1 cellular context compared by ENCODE assay signal in genomic region chr19:52554216-52554971, GRCh38.
TF ChIP-seq lines count a peak whose summit lies in the region.

No MANE protein-coding gene starts in this region.

TF ChIP-seq in HepG2, 621 proteins besides CTCF, POLR2A, EP300 and RAD21:
- TF ChIP-seq ZNF274 (CRISPR knock-in tag; IDR thresholded peaks at IDR 0.05), result peak; percentile 74; the same call in 1 of the 2 replicates
- TF ChIP-seq CEBPB (IDR thresholded peaks at IDR 0.05; ENCODE audit: borderline replicate concordance, low read depth, low read length), result peak; percentile 54; the same call in 1 of the 2 replicates
- TF ChIP-seq IRF9 (CRISPR knock-in tag; IDR thresholded peaks at IDR 0.05; ENCODE audit: borderline replicate concordance), result no peak
- no peak for TF ChIP-seq MATR3 (CRISPR knock-in tag; IDR thresholded peaks at IDR 0.05)
- TF ChIP-seq ZBTB26 (CRISPR knock-in tag; IDR thresholded peaks at IDR 0.05; ENCODE audit: borderline replicate concordance), result no peak
